Comparison of ENCODE assay signal across 1 cellular context in genomic region chr6:45376310-45377040, GRCh38.
TF ChIP-seq lines count a peak whose summit lies in the region.

No MANE protein-coding gene starts in this region.

TF ChIP-seq in WTC11, 78 proteins besides CTCF, POLR2A, EP300 and RAD21 (continued from another document):
- TF ChIP-seq TEAD4 (CRISPR knock-in tag; IDR thresholded peaks at IDR 0.05) (no peak), ETV6 (CRISPR knock-in tag; IDR thresholded peaks at IDR 0.05) (no peak), ZNF219 (CRISPR knock-in tag; IDR thresholded peaks at IDR 0.05; ENCODE audit: borderline replicate concordance) (no peak), ERG (CRISPR knock-in tag; IDR thresholded peaks at IDR 0.05) (no peak), ZSCAN18 (CRISPR knock-in tag; IDR thresholded peaks at IDR 0.05) (no peak), ZNF425 (CRISPR knock-in tag; conservative IDR thresholded peaks at IDR 0.05) (no peak), JUN (CRISPR knock-in tag; IDR thresholded peaks at IDR 0.05) (no peak), CBFB (CRISPR knock-in tag; IDR thresholded peaks at IDR 0.05; ENCODE audit: low read depth) (no peak), ZNF532 (CRISPR knock-in tag; IDR thresholded peaks at IDR 0.05; ENCODE audit: borderline replicate concordance) (no peak), ZBTB21 (CRISPR knock-in tag; IDR thresholded peaks at IDR 0.05; ENCODE audit: borderline replicate concordance) (no peak), RELA (CRISPR knock-in tag; IDR thresholded peaks at IDR 0.05; ENCODE audit: borderline replicate concordance) (no peak)
